In the genomic region with DNA sequence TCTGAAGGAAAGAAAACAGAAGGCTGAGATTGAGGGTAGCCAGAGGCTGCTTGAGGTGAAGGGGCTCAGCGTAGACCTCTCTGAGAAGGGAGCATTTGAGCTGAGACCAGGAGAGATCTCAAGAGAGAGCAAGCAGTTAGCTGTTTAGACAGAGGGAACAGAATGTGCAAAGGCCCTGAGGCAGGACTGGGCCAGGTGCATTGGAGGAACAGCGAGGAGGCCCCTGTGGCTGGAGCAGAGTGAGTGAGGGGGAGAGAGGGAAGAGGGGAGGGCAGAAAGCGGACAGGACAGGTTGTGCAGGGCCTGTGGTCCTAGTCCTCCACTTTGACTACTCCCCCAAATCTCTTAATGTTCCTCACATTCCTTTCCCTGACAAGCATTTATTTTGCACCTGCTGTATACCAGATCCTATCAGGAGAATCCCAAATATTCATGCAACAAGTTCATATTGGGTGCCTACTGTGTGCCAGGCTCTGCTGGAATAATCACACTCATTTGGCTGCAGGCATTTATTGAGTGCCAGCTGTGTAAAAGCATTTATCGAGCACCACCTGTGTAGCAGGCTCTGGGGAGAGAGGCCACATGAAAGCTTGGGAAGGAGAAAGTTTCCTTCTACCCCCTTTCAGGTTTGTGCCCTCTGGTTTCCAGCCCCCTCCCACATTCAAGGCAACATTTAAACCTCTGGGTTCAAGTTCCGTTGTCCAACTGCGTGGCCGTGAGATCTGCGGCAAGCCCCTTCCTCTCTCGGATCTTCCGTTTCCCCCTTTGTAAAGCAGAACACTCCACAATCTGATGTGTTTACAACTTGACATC, we compare ENCODE assay signal across 11 cellular contexts. TPM values are rescaled to one million over a fixed set of nuclear protein-coding genes. Genes with fewer than 3 reads are reported as not detected.
DNase-seq lines count a peak whose midpoint lies in the region; ATAC-seq, FAIRE-seq and TF ChIP-seq lines count a peak whose summit lies in the region.
"Had no signal": no experiment of that assay in that cellular context is flagged by ENCODE, and none has a peak within 500 bp of the region (broad histone marks: within the 10 kb centered on the region; RNA-seq: fewer than 3 reads in every experiment).

No MANE protein-coding gene starts in this region.

- H3K9me3 Mint-ChIP-seq in nephron = no peaks in the 10 kb centered on the region

- TF ChIP-seq POLR2A in endothelial cell of umbilical vein (IDR thresholded peaks at IDR 0.05; ENCODE audit: low read depth, low read length) (no peak), tibial nerve (IDR thresholded peaks at IDR 0.05) (no peak)

- 74 to 75% methylated on average over 10 of the region's 10 CpGs for WGBS in tibial nerve, 2 donors

- H2AFZ ChIP-seq in endothelial cell of umbilical vein (ENCODE audit: low read depth, low read length) = no peak overlapping the region

- dilution Hi-C loops in endothelial cell of umbilical vein (cut with MboI; ENCODE audit: extremely low pct_ligation_motif_present, low sequenced_read_pairs) = no loop called here

- TF ChIP-seq CTCF in endothelial cell of umbilical vein (IDR thresholded peaks at IDR 0.05; ENCODE audit: extremely low read depth in 1 of 2, insufficient read depth in 1 of 2, low read depth in 1 of 2, low read length in 2 of 2) (no peak), nephron (IDR thresholded peaks at IDR 0.05; ENCODE audit: unreplicated experiment in 3 of 3) (no peak), tibial nerve (IDR thresholded peaks at IDR 0.05) (no peak)

- peak overlapping the region; percentile 20 for H3K4me3 ChIP-seq in adipocyte (ENCODE audit: low read length)
- no peak overlapping the region for H3K4me3 ChIP-seq in endothelial cell of umbilical vein (replicated peaks in 1 of 3; ENCODE audit: insufficient read depth in 1 of 3, low read depth in 1 of 3, low read length in 3 of 3)
- peak overlapping the region; percentile 33 to 59 (median 43) for H3K4me3 ChIP-seq in tibial nerve

- H3K4me2 ChIP-seq in endothelial cell of umbilical vein (ENCODE audit: insufficient read depth, low read length) = peak overlapping the region; percentile 53

- H3K27ac Mint-ChIP-seq in nephron = peak overlapping the region; percentile 48 to 77 (median 62)

- H3K27me3 Mint-ChIP-seq in nephron (ENCODE audit: low read depth) = no peaks in the 10 kb centered on the region

- BruUV-seq in endothelial cell of umbilical vein (replicated peaks; lab: Mats Ljungman, UMichigan) = TSS peak; percentile 9

- peaks cover 72% of the 10 kb centered on the region for H3K79me2 ChIP-seq in endothelial cell of umbilical vein (ENCODE audit: control insufficient read depth, insufficient read depth, low read length)

- H3K27me3 ChIP-seq in adipocyte (replicated peaks; ENCODE audit: control insufficient read depth, insufficient read depth, low read length) = no peaks in the 10 kb centered on the region
- H3K27me3 ChIP-seq in endothelial cell of umbilical vein (ENCODE audit: control insufficient read depth in 2 of 2, insufficient read depth in 2 of 2, low read length in 2 of 2) = no peaks in the 10 kb centered on the region
- H3K27me3 ChIP-seq in tibial nerve = no peaks in the 10 kb centered on the region

- peaks cover 9% of the 10 kb centered on the region for H3K36me3 Mint-ChIP-seq in nephron (ENCODE audit: low read depth)

- H3K27ac ChIP-seq in endothelial cell of umbilical vein (ENCODE audit: insufficient read depth, low read depth, low read length) (peak overlapping the region; percentile 81), tibial nerve (peak overlapping the region; percentile 97 to 100 (median 100))

- H3K4me1 ChIP-seq in adipocyte (ENCODE audit: control insufficient read depth, insufficient read depth, low read length) (peaks cover 48% of the 10 kb centered on the region), endothelial cell of umbilical vein (ENCODE audit: control insufficient read depth, extremely low read depth, insufficient read depth, low read length) (peaks cover 22% of the 10 kb centered on the region), tibial nerve (peaks cover 0 to 91% (median 37%) of the 10 kb centered on the region in 4 donors)

- H3K36me3 ChIP-seq in adipocyte (ENCODE audit: control insufficient read depth, insufficient read depth, low read length, severe bottlenecking) (peaks cover 14% of the 10 kb centered on the region), endothelial cell of umbilical vein (ENCODE audit: control insufficient read depth in 2 of 2, extremely low read depth in 1 of 2, insufficient read depth in 2 of 2, low read length in 2 of 2) (peaks cover 0 to 2% of the 10 kb centered on the region in 2 experiments), tibial nerve (no peaks in the 10 kb centered on the region)

- intact Hi-C loops in endothelial cell of umbilical vein (cut with micrococcal nuclease) (no loop called here), head of caudate nucleus (cut with DNase I) (loop anchor here (5.0 kb wide), 1 partner anchor 36 kb away; the partner anchor contains the start of gene NFIC)

- peak overlapping the region; percentile 92 for H3K9ac ChIP-seq in adipocyte (ENCODE audit: low read length)
- H3K9ac ChIP-seq in endothelial cell of umbilical vein (replicated peaks; ENCODE audit: extremely low read depth, insufficient read depth, low read length) = peak overlapping the region; percentile 3

- DNase-seq in adipocyte (ENCODE audit: low read depth) = no peak
- DNase-seq in endothelial cell of umbilical vein (ENCODE audit: low read depth, low spot score) = no peak
- DNase-seq in tibial nerve (ENCODE audit: low spot score in 2 of 2) = no peak
- DNase-seq in hepatic stellate cell (ENCODE audit: low spot score) = no peak
- DNase-seq in head of caudate nucleus = no peak
- DNase-seq: activated CD4-positive, alpha-beta T cell treated with anti-CD3 and anti-CD28 coated beads, Interleukin-2, amount 50 U/mL, for 1 hour; activated gamma-delta T cell; NCI-H187 treated with DMSO at 0.1 percent for 48 hours; stimulated activated CD8-positive, alpha-beta memory T cell treated with anti-CD3 and anti-CD28 coated beads, Interleukin-4, amount 100 ng/mL, for 48 hours had no signal

- no peak for TF ChIP-seq EP300 in tibial nerve (IDR thresholded peaks at IDR 0.05)

- H4K20me1 ChIP-seq in endothelial cell of umbilical vein (replicated peaks; ENCODE audit: control insufficient read depth, extremely low read depth, insufficient read depth, low read length) = no peaks in the 10 kb centered on the region

- no peak for ATAC-seq in GM19351 (IDR thresholded peaks at IDR 0.05; ENCODE audit: unreplicated experiment)

- peaks cover 22% of the 10 kb centered on the region for H3K4me1 Mint-ChIP-seq in nephron

- H3K9me1 ChIP-seq in endothelial cell of umbilical vein (replicated peaks; ENCODE audit: control insufficient read depth, extremely low read depth, insufficient read depth, low read length) = no peaks in the 10 kb centered on the region

- CTCF ChIA-PET in endothelial cell of umbilical vein (lab: Charles Lee) = no interaction called here

- H3K4me3 Mint-ChIP-seq in nephron = peak overlapping the region in 1 of 3 experiments; percentile 46

- H3K9me3 ChIP-seq in adipocyte (ENCODE audit: control insufficient read depth, low read length) (no peaks in the 10 kb centered on the region), endothelial cell of umbilical vein (replicated peaks; ENCODE audit: control insufficient read depth, insufficient read depth, low read length) (no peaks in the 10 kb centered on the region), tibial nerve (no peaks in the 10 kb centered on the region)

- POLR2A ChIA-PET in endothelial cell of umbilical vein (lab: Charles Lee) = no interaction called here

- peak; percentile 47 for FAIRE-seq in endothelial cell of umbilical vein (lab: Jason Lieb, UNC)

TF ChIP-seq in endothelial cell of umbilical vein, 7 proteins besides CTCF, POLR2A, EP300 and RAD21:
- TF ChIP-seq MYC (IDR thresholded peaks at IDR 0.05; ENCODE audit: low read depth, low read length) (no peak), POLR2AphosphoS5 (IDR thresholded peaks at IDR 0.05; ENCODE audit: insufficient read depth, low read depth, low read length) (no peak), EZH2 (IDR thresholded peaks at IDR 0.05; ENCODE audit: borderline replicate concordance, low read depth, low read length, severe bottlenecking) (no peak), MAX (IDR thresholded peaks at IDR 0.05; ENCODE audit: insufficient read depth, insufficient read length) (no peak), JUN (IDR thresholded peaks at IDR 0.05; ENCODE audit: borderline replicate concordance, insufficient read depth, insufficient read length, low read depth) (no peak), GATA2 (IDR thresholded peaks at IDR 0.05; ENCODE audit: insufficient read depth, insufficient read length, low read depth, low read length) (no peak), FOS (IDR thresholded peaks at IDR 0.05; ENCODE audit: borderline replicate concordance, insufficient read depth, low read length) (no peak)

RNA-seq across cellular contexts. Expression of gene NFIC, which starts 36.5 kb away (rescaled TPM):
- total RNA-seq in endothelial cell of umbilical vein (131 and 133 TPM in 2 replicates), tibial nerve (100 to 1,000 TPM; 138 to 200 (median 160) TPM)
- polyA plus RNA-seq in endothelial cell of umbilical vein = 8.5 and 11.4 TPM in 2 replicates
- polyA plus RNA-seq in endothelial cell of umbilical vein (2011; cell fraction: cytosol; rRNA removed) = 12.8 and 14.1 TPM in 2 replicates
- 21.9 and 24.5 TPM in 2 replicates for polyA plus RNA-seq in endothelial cell of umbilical vein (2011; cell fraction: nucleus; rRNA removed)
- polyA plus RNA-seq in endothelial cell of umbilical vein (2012) = 41.1 and 45.2 TPM in 2 replicates
- 16.4 and 18.3 TPM in 2 replicates for polyA minus RNA-seq in endothelial cell of umbilical vein
- 35.0 TPM for polyA minus RNA-seq in endothelial cell of umbilical vein (2011; cell fraction: cytosol; rRNA and poly(A)+ RNA removed)
- 14.8 and 32.1 TPM in 2 replicates for polyA minus RNA-seq in endothelial cell of umbilical vein (2011; cell fraction: nucleus; rRNA and poly(A)+ RNA removed)

Comparison
In these comparisons a context has a peak if more than half of its experiments do, and no peak if none do; other contexts are left out.
1. H3K4me3 ChIP-seq: peak in adipocyte (single experiment) and tibial nerve (4 of 4); none in endothelial cell of umbilical vein (0 of 3).